ENCODE assay signal across 18 cellular contexts in genomic region chrX:11585174-11585573, GRCh38.
DNase-seq lines count a peak whose midpoint lies in the region; ATAC-seq, FAIRE-seq and TF ChIP-seq lines count a peak whose summit lies in the region.
"Had no signal": no experiment of that assay in that cellular context is flagged by ENCODE, and none has a peak within 500 bp of the region (broad histone marks: within the 10 kb centered on the region; RNA-seq: fewer than 3 reads in every experiment).

No MANE protein-coding gene starts in this region.

- H3K79me2 ChIP-seq in astrocyte (ENCODE audit: insufficient read depth, low read length): no peaks in the 10 kb centered on the region

- no peaks in the 10 kb centered on the region for H3K27me3 ChIP-seq in astrocyte (ENCODE audit: insufficient read depth, low read length)
- H3K27me3 ChIP-seq: SJCRH30 had no signal

- H4K20me1 ChIP-seq in astrocyte (ENCODE audit: insufficient read depth, low read length): no peaks in the 10 kb centered on the region
- H4K20me1 ChIP-seq: BLaER1 treated with 17β-estradiol and CSF1 and Interleukin-3, amounts not matched to agents 10 nM and 100 nM had no signal

- no peaks in the 10 kb centered on the region for H3K4me1 ChIP-seq in astrocyte (ENCODE audit: insufficient read depth, low read length)

- no peak overlapping the region for H2AFZ ChIP-seq in astrocyte (ENCODE audit: low read depth, low read length)

- TF ChIP-seq CTCF in GM12865 (IDR thresholded peaks at IDR 0.05; ENCODE audit: insufficient read depth, low read depth, low read length, missing control alignments): no peak
- no peak for TF ChIP-seq CTCF in astrocyte (IDR thresholded peaks at IDR 0.05; ENCODE audit: insufficient read depth, low read depth, low read length)
- no peak for TF ChIP-seq CTCF in GM20000 (IDR thresholded peaks at IDR 0.05; ENCODE audit: extremely low read depth, missing control alignments)

- H3K9ac ChIP-seq in astrocyte (ENCODE audit: low read length): no peak overlapping the region
- H3K9ac ChIP-seq: BLaER1 treated with 17β-estradiol and CSF1 and Interleukin-3, amounts not matched to agents 10 nM and 100 nM had no signal

- H3K27ac ChIP-seq in astrocyte (ENCODE audit: low read depth, low read length): no peak overlapping the region
- H3K27ac ChIP-seq: BLaER1 treated with 17β-estradiol and CSF1 and Interleukin-3, amounts not matched to agents 10 nM and 100 nM; SJCRH30 had no signal

- H3K4me1 Mint-ChIP-seq in astrocyte (ENCODE audit: low read depth, unreplicated experiment): no peaks in the 10 kb centered on the region

- H3K9me3 Mint-ChIP-seq in astrocyte (ENCODE audit: unreplicated experiment): no peaks in the 10 kb centered on the region
- H3K9me3 Mint-ChIP-seq: CD8-positive, alpha-beta T cell had no signal

- no peak overlapping the region for H3K4me2 ChIP-seq in astrocyte (ENCODE audit: low read length)

- H3K27ac Mint-ChIP-seq in astrocyte (ENCODE audit: unreplicated experiment): no peak overlapping the region
- H3K27ac Mint-ChIP-seq: CD8-positive, alpha-beta T cell had no signal

- H3K4me3 Mint-ChIP-seq in astrocyte (ENCODE audit: unreplicated experiment): no peak overlapping the region
- H3K4me3 Mint-ChIP-seq: CD8-positive, alpha-beta T cell had no signal

- peak; percentile 96 for FAIRE-seq in astrocyte (lab: Jason Lieb, UNC)

- DNase-seq in GM12865 (ENCODE audit: low read depth) (peak; percentile 62), MV-4-11 (lab: John Stamatoyannopoulos, UW) (peak; percentile 57), astrocyte (ENCODE audit: low read depth) (no peak), T1000 (lab: John Stamatoyannopoulos, UW) (no peak), GM20000 (ENCODE audit: low spot score) (no peak)
- DNase-seq: CD8-positive, alpha-beta T cell; DMS153; KBM-7; MM.1S; NCI-H1417; NCI-H1694 treated with DMSO at 0.1 percent for 48 hours; NCI-H2081 treated with DMSO at 0.1 percent for 48 hours; NCI-H2171 treated with DMSO at 0.1 percent for 48 hours; NCI-H526 treated with DMSO at 0.1 percent for 48 hours; SJCRH30 had no signal

- ATAC-seq in GM18517 (IDR thresholded peaks at IDR 0.05; ENCODE audit: unreplicated experiment) (peak; percentile 37), HG02840 (IDR thresholded peaks at IDR 0.05; ENCODE audit: low FRiP score, unreplicated experiment) (no peak)
- ATAC-seq: CD8-positive, alpha-beta T cell had no signal

- no peaks in the 10 kb centered on the region for H3K9me3 ChIP-seq in astrocyte (ENCODE audit: insufficient read depth, low read depth, low read length)
- H3K9me3 ChIP-seq: SJCRH30 had no signal

- no peaks in the 10 kb centered on the region for H3K27me3 Mint-ChIP-seq in astrocyte (ENCODE audit: low read depth, unreplicated experiment)

- no peaks in the 10 kb centered on the region for H3K36me3 ChIP-seq in astrocyte (ENCODE audit: insufficient read depth, low read length)
- H3K36me3 ChIP-seq: BLaER1 treated with 17β-estradiol and CSF1 and Interleukin-3, amounts not matched to agents 10 nM and 100 nM; SJCRH30 had no signal

- no peaks in the 10 kb centered on the region for H3K36me3 Mint-ChIP-seq in astrocyte (ENCODE audit: low read depth, unreplicated experiment)
- H3K36me3 Mint-ChIP-seq: CD8-positive, alpha-beta T cell had no signal

- no peak overlapping the region for H3K4me3 ChIP-seq in GM12865 (ENCODE audit: low read depth, low read length)
- H3K4me3 ChIP-seq in astrocyte (ENCODE audit: insufficient read depth, low read depth, low read length): no peak overlapping the region
- H3K4me3 ChIP-seq: BLaER1 treated with 17β-estradiol and CSF1 and Interleukin-3, amounts not matched to agents 10 nM and 100 nM; SJCRH30 had no signal

Comparison
In these comparisons a context has a peak if more than half of its experiments do, and no peak if none do; other contexts are left out.
1. DNase-seq: peak in GM12865 (single experiment) and MV-4-11 (single experiment); none in astrocyte (single experiment), T1000 (single experiment) and GM20000 (single experiment).